17 cellular contexts compared by ENCODE assay signal in the genomic region with DNA sequence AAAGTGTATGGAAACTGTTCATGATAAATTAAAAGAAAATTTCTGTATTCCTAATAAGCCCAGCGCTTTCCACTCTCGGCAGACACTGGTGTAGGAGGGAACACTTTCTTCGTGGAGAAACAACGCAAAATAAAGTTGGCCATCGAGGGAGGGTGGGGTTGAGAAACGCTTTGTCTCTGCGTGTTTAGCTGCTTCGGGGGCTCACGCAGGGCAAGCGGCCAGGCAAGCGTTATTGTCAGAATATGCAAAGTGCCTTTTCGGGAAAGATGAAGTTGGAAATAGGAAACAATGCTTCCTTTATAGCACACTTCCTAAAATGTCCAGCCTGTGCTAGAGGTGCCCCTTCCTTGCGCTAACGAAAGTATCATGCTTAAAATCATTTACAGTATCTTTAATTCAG. TPM values are rescaled to one million over a fixed set of nuclear protein-coding genes. Genes with fewer than 3 reads are reported as not detected.
DNase-seq lines count a peak whose midpoint lies in the region; ATAC-seq lines count a peak whose summit lies in the region.
"Had no signal": no experiment of that assay in that cellular context is flagged by ENCODE, and none has a peak within 500 bp of the region (broad histone marks: within the 10 kb centered on the region; RNA-seq: fewer than 3 reads in every experiment).

No MANE protein-coding gene starts in this region.

- no peak overlapping the region for H3K9ac ChIP-seq in HUES6 (ENCODE audit: low read length)

- H3K4me3 Mint-ChIP-seq in CD4-positive, CD25-positive, alpha-beta regulatory T cell: peak overlapping the region in 3 of 4 donors; percentile 43 to 79 (median 44)

- peaks cover 30% of the 10 kb centered on the region for H3K27me3 ChIP-seq in CD4-positive, CD25-positive, alpha-beta regulatory T cell (ENCODE audit: control insufficient read depth, insufficient read depth, low read length)
- peaks cover 98% of the 10 kb centered on the region for H3K27me3 ChIP-seq in HUES6 (ENCODE audit: control insufficient read depth, insufficient read depth, low read length)

- H3K27ac ChIP-seq in CD4-positive, CD25-positive, alpha-beta regulatory T cell (ENCODE audit: insufficient read depth, low read length, poor library complexity, severe bottlenecking): no peak overlapping the region
- H3K27ac ChIP-seq in HUES6 (ENCODE audit: low read depth, low read length): no peak overlapping the region
- H3K27ac ChIP-seq: body of pancreas, colonic mucosa had no signal

- H3K9me3 ChIP-seq in CD4-positive, CD25-positive, alpha-beta regulatory T cell (ENCODE audit: control insufficient read depth in 2 of 2, low read length in 2 of 2): peaks cover 0 to 2% of the 10 kb centered on the region in 2 experiments
- no peaks in the 10 kb centered on the region for H3K9me3 ChIP-seq in HUES6 (ENCODE audit: control insufficient read depth, insufficient read depth, low read depth, low read length)
- H3K9me3 ChIP-seq: body of pancreas, colonic mucosa, heart right ventricle had no signal

- H3K4me1 ChIP-seq in CD4-positive, CD25-positive, alpha-beta regulatory T cell (ENCODE audit: control insufficient read depth, insufficient read depth, low read length, poor library complexity, severe bottlenecking): peaks cover 30% of the 10 kb centered on the region
- H3K4me1 ChIP-seq in HUES6 (ENCODE audit: control insufficient read depth, insufficient read depth, low read length): peaks cover 61% of the 10 kb centered on the region

- H3K9me3 Mint-ChIP-seq in CD4-positive, CD25-positive, alpha-beta regulatory T cell: peaks cover 0 to 6% (median 2%) of the 10 kb centered on the region in 7 donors

- no peak for DNase-seq in CD4-positive, CD25-positive, alpha-beta regulatory T cell
- DNase-seq in islet precursor cell: peak; percentile 9
- peak; percentile 50 for DNase-seq in retina
- no peak for DNase-seq in activated CD8-positive, alpha-beta memory T cell treated with anti-CD3 and anti-CD28 coated beads, Interleukin-2, amount 50 U/mL, for 48 hours
- DNase-seq: activated naive CD4-positive, alpha-beta T cell treated with anti-CD3 and anti-CD28 coated beads, Interleukin-2, amount 50 U/mL, for 16 hours; body of pancreas; Calu3; colonic mucosa; heart right ventricle; KG1; NCI-H2029 treated with DMSO at 0.1 percent for 48 hours; NCI-H446 treated with DMSO at 0.1 percent for 48 hours had no signal

- H3K27ac Mint-ChIP-seq in CD4-positive, CD25-positive, alpha-beta regulatory T cell: peak overlapping the region in 2 of 3 donors; percentile 14 to 69

- no peak for ATAC-seq in CD4-positive, CD25-positive, alpha-beta regulatory T cell (ENCODE audit: low read depth in 2 of 2)
- no peak for ATAC-seq in HG02798 (IDR thresholded peaks at IDR 0.05; ENCODE audit: poor library complexity, unreplicated experiment)
- ATAC-seq in HG03571 (IDR thresholded peaks at IDR 0.05; ENCODE audit: unreplicated experiment): no peak
- ATAC-seq: body of pancreas, heart right ventricle, Panc1 had no signal

- H3K4me3 ChIP-seq in CD4-positive, CD25-positive, alpha-beta regulatory T cell (ENCODE audit: low read depth, low read length): no peak overlapping the region
- H3K4me3 ChIP-seq in HUES6 (ENCODE audit: low read depth, low read length): peak overlapping the region; percentile 50; the same call in 1 of the 2 replicates
- H3K4me3 ChIP-seq: body of pancreas, colonic mucosa, lung had no signal

- H3K4me1 Mint-ChIP-seq in CD4-positive, CD25-positive, alpha-beta regulatory T cell: peaks cover 10 to 45% (median 20%) of the 10 kb centered on the region in 4 donors

- H3K36me3 Mint-ChIP-seq in CD4-positive, CD25-positive, alpha-beta regulatory T cell: no peaks in the 10 kb centered on the region

- peaks cover 64% of the 10 kb centered on the region for H3K27me3 Mint-ChIP-seq in CD4-positive, CD25-positive, alpha-beta regulatory T cell

- no peaks in the 10 kb centered on the region for H3K36me3 ChIP-seq in CD4-positive, CD25-positive, alpha-beta regulatory T cell (ENCODE audit: control insufficient read depth, insufficient read depth, low read length)
- no peaks in the 10 kb centered on the region for H3K36me3 ChIP-seq in HUES6 (ENCODE audit: control insufficient read depth, insufficient read depth, low read length)
- H3K36me3 ChIP-seq: colonic mucosa, heart right ventricle had no signal

RNA-seq across cellular contexts. Expression of a gene that starts 1.9 kb away (rescaled TPM):
- total RNA-seq in CD4-positive, CD25-positive, alpha-beta regulatory T cell: not detected
- polyA plus RNA-seq in CD4-positive, CD25-positive, alpha-beta regulatory T cell: not detected
- total RNA-seq: Calu3 had no signal

Comparison
In these comparisons a context has a peak if more than half of its experiments do, and no peak if none do; other contexts are left out.
1. DNase-seq: peak in islet precursor cell (single experiment) and retina (single experiment); none in CD4-positive, CD25-positive, alpha-beta regulatory T cell (0 of 3) and activated CD8-positive, alpha-beta memory T cell treated with anti-CD3 and anti-CD28 coated beads, Interleukin-2, amount 50 U/mL, for 48 hours (single experiment).